ENCODE assay signal across 8 cellular contexts in genomic region chr21:28336299-28336698, GRCh38.
DNase-seq lines count a peak whose midpoint lies in the region; ATAC-seq and TF ChIP-seq lines count a peak whose summit lies in the region.

No MANE protein-coding gene starts in this region.

- H3K27ac Mint-ChIP-seq in activated naive CD4-positive, alpha-beta T cell treated with anti-CD3 and anti-CD28 coated beads, Interleukin-2, amount 10 ng/mL, durations not matched to agents 7 days and 5 days: no peak overlapping the region

- TF ChIP-seq POLR2A in uterus (IDR thresholded peaks at IDR 0.05): no peak

- no peaks in the 10 kb centered on the region for H3K9me2 ChIP-seq in Karpas-422 (replicated peaks; ENCODE audit: insufficient read depth, low read length)

- intact Hi-C loops in uterus (cut with DNase I; ENCODE audit: low total_unique reads): no loop called here

- CTCF ChIA-PET in activated naive CD4-positive, alpha-beta T cell treated with anti-CD3 and anti-CD28 coated beads, Interleukin-2, amount 10 ng/mL, durations not matched to agents 7 days and 5 days (lab: Charles Lee): interaction anchor here (0.9 kb wide), 1 partner anchor 408 kb away, joined by 5 read pairs; no protein-coding TSS in a partner anchor

- no peaks in the 10 kb centered on the region for H3K4me1 Mint-ChIP-seq in activated naive CD4-positive, alpha-beta T cell treated with anti-CD3 and anti-CD28 coated beads, Interleukin-2, amount 10 ng/mL, durations not matched to agents 7 days and 5 days

- no peak overlapping the region for H3K4me2 ChIP-seq in Karpas-422 (ENCODE audit: low read depth, low read length, poor library complexity, severe bottlenecking)

- ATAC-seq in GM21423 (IDR thresholded peaks at IDR 0.05; ENCODE audit: unreplicated experiment): no peak

- H3K9me3 ChIP-seq in Karpas-422 (ENCODE audit: low read length) (no peaks in the 10 kb centered on the region), uterus (no peaks in the 10 kb centered on the region)

- H3K4me1 ChIP-seq in Karpas-422 (ENCODE audit: low read length) (peaks cover 49% of the 10 kb centered on the region), uterus (peaks cover 0 to 23% of the 10 kb centered on the region in 2 donors)

- H3K36me3 ChIP-seq in Karpas-422 (ENCODE audit: insufficient read depth, low read length): no peaks in the 10 kb centered on the region
- no peaks in the 10 kb centered on the region for H3K36me3 ChIP-seq in uterus

- no peak overlapping the region for H3K4me3 ChIP-seq in Karpas-422 (ENCODE audit: low read length)
- H3K4me3 ChIP-seq in uterus: no peak overlapping the region

- no peak overlapping the region for H2AFZ ChIP-seq in Karpas-422 (ENCODE audit: low read length)

- no peaks in the 10 kb centered on the region for H3K27me3 ChIP-seq in Karpas-422 (ENCODE audit: low read length)
- H3K27me3 ChIP-seq in uterus: no peaks in the 10 kb centered on the region

- no peaks in the 10 kb centered on the region for H3K36me3 Mint-ChIP-seq in activated naive CD4-positive, alpha-beta T cell treated with anti-CD3 and anti-CD28 coated beads, Interleukin-2, amount 10 ng/mL, durations not matched to agents 7 days and 5 days

- H3K27ac ChIP-seq in 22Rv1 (no peak overlapping the region), Karpas-422 (ENCODE audit: low read length) (no peak overlapping the region), uterus (peak overlapping the region; percentile 60 to 76)

- H3K27me3 Mint-ChIP-seq in activated naive CD4-positive, alpha-beta T cell treated with anti-CD3 and anti-CD28 coated beads, Interleukin-2, amount 10 ng/mL, durations not matched to agents 7 days and 5 days: no peaks in the 10 kb centered on the region

- no peaks in the 10 kb centered on the region for H3K79me2 ChIP-seq in Karpas-422 (ENCODE audit: low read length)

- DNase-seq in Karpas-422 (peak; percentile 64), amniotic stem cell (lab: John Stamatoyannopoulos, UW) (peak; percentile 77), iris pigment epithelial cell (ENCODE audit: low read depth) (peak; percentile 85), uterus (peak in 1 of 2 donors; percentile 27)
- no peak for DNase-seq in activated naive CD4-positive, alpha-beta T cell treated with anti-CD3 and anti-CD28 coated beads, Interleukin-2, amount 10 ng/mL, durations not matched to agents 7 days and 5 days
- DNase-seq in stimulated activated CD4-positive, alpha-beta T cell treated with anti-CD3 and anti-CD28 coated beads, Interleukin-4, amount 100 ng/mL, for 24 hours: no peak

- H4K20me1 ChIP-seq in Karpas-422 (ENCODE audit: insufficient read depth, low read depth, low read length): no peaks in the 10 kb centered on the region

- no peak overlapping the region for H3K4me3 Mint-ChIP-seq in activated naive CD4-positive, alpha-beta T cell treated with anti-CD3 and anti-CD28 coated beads, Interleukin-2, amount 10 ng/mL, durations not matched to agents 7 days and 5 days

- TF ChIP-seq CTCF in 22Rv1 (IDR thresholded peaks at IDR 0.05) (peak; percentile 59), uterus (IDR thresholded peaks at IDR 0.05) (peak; percentile 46 to 63 (median 52))

- H3K9me3 Mint-ChIP-seq in activated naive CD4-positive, alpha-beta T cell treated with anti-CD3 and anti-CD28 coated beads, Interleukin-2, amount 10 ng/mL, durations not matched to agents 7 days and 5 days: no peaks in the 10 kb centered on the region

- H3K9ac ChIP-seq in Karpas-422 (ENCODE audit: low read length): no peak overlapping the region

Comparison
In these comparisons a context has a peak if more than half of its experiments do, and no peak if none do; other contexts are left out.
1. H3K27ac ChIP-seq: peak in uterus (2 of 2); none in 22Rv1 (single experiment) and Karpas-422 (single experiment).
2. DNase-seq: peak in Karpas-422 (single experiment), amniotic stem cell (single experiment) and iris pigment epithelial cell (single experiment); none in activated naive CD4-positive, alpha-beta T cell treated with anti-CD3 and anti-CD28 coated beads, Interleukin-2, amount 10 ng/mL, durations not matched to agents 7 days and 5 days (single experiment) and stimulated activated CD4-positive, alpha-beta T cell treated with anti-CD3 and anti-CD28 coated beads, Interleukin-4, amount 100 ng/mL, for 24 hours (single experiment).